In genomic region chr13:95536629-95537241, GRCh38 we compare ENCODE assay signal across 8 cellular contexts. TPM values are rescaled to one million over a fixed set of nuclear protein-coding genes. Genes with fewer than 3 reads are reported as not detected.
A peak's percentile ranks its signal among the peaks of the same experiment; 100 is the strongest.
DNase-seq lines count a peak whose midpoint lies in the region; ATAC-seq, FAIRE-seq and TF ChIP-seq lines count a peak whose summit lies in the region.

No MANE protein-coding gene starts in this region.

- peak; percentile 62 for FAIRE-seq in RCC 7860 (lab: Jason Lieb, UNC)

- H3K27ac Mint-ChIP-seq in GM23338 = no peak overlapping the region

- H3F3A ChIP-seq in GM23338 (replicated peaks; ENCODE audit: low read depth) = no peaks in the 10 kb centered on the region

- no peaks in the 10 kb centered on the region for H4K20me1 ChIP-seq in GM23338 (replicated peaks; ENCODE audit: insufficient read depth)

- peaks cover 5% of the 10 kb centered on the region for H3K27me3 Mint-ChIP-seq in GM23338 (ENCODE audit: insufficient read depth, low read depth, poor library complexity)

- H3K36me3 Mint-ChIP-seq in GM23338 (ENCODE audit: low read depth) = no peaks in the 10 kb centered on the region

- H3K4me1 ChIP-seq in A673 (ENCODE audit: insufficient read depth, low read length, poor library complexity, severe bottlenecking) = no peaks in the 10 kb centered on the region
- peaks cover 17% of the 10 kb centered on the region; the same call in 1 of the 2 replicates for H3K4me1 ChIP-seq in GM23338 (ENCODE audit: insufficient read depth)

- no peak overlapping the region for H3K4me3 Mint-ChIP-seq in GM23338

- no peaks in the 10 kb centered on the region for H3K9me2 ChIP-seq in GM23338 (ENCODE audit: insufficient read depth)

- CTCF ChIA-PET in A673 (lab: Charles Lee) = interaction anchor here (0.6 to 2.1 kb wide), 2 partner anchors 121 to 297 kb away, joined by 3 to 19 read pairs; no protein-coding TSS in a partner anchor

- ATAC-seq in GM23338 = no peak; the same call in 2 of the 3 replicates
- ATAC-seq in HG03442 (IDR thresholded peaks at IDR 0.05; ENCODE audit: unreplicated experiment) = no peak

- in situ Hi-C loops in G401 (cut with HindIII; ENCODE audit: low sequenced_read_pairs) = no loop called here

- peaks cover 32% of the 10 kb centered on the region for H3K4me1 Mint-ChIP-seq in GM23338

- H3K36me3 ChIP-seq in A673 (ENCODE audit: insufficient read depth, low read length, poor library complexity, severe bottlenecking) = no peaks in the 10 kb centered on the region
- H3K36me3 ChIP-seq in GM23338 (ENCODE audit: insufficient read depth) = no peaks in the 10 kb centered on the region

- H3K4me3 ChIP-seq in A673 (ENCODE audit: low read depth, low read length, poor library complexity, severe bottlenecking) = no peak overlapping the region
- H3K4me3 ChIP-seq in GM23338 = no peak overlapping the region
- no peak overlapping the region for H3K4me3 ChIP-seq in fibroblast of villous mesenchyme (ENCODE audit: low read depth, low read length)

- no peaks in the 10 kb centered on the region for H3K79me2 ChIP-seq in GM23338 (replicated peaks; ENCODE audit: insufficient read depth)

- no peak overlapping the region for H3K4me2 ChIP-seq in GM23338

- H2AFZ ChIP-seq in GM23338 = no peak overlapping the region

- POLR2A ChIA-PET in A673 (lab: Charles Lee; ENCODE audit: low non-redundant PET) = no interaction called here

- no TSS peak for BruUV-seq in A673 (replicated peaks; lab: Mats Ljungman, UMichigan)

- H3K27ac ChIP-seq in A673 (ENCODE audit: low read depth, low read length, poor library complexity, severe bottlenecking) (no peak overlapping the region), GM23338 (ENCODE audit: low read depth) (no peak overlapping the region)

- DNase-seq in A673 (ENCODE audit: low spot score) = peak; percentile 59
- peak; percentile 45 for DNase-seq in GM23338 (ENCODE audit: low spot score)
- DNase-seq in RCC 7860 (ENCODE audit: low spot score) = no peak
- DNase-seq in fibroblast of villous mesenchyme (ENCODE audit: low read depth) = peak; percentile 37
- no peak for DNase-seq in G401 (ENCODE audit: low spot score)
- no peak for DNase-seq in GDM1 (lab: John Stamatoyannopoulos, UW)
- no peak for DNase-seq in AG08396 (ENCODE audit: low spot score)

- H3K27me3 ChIP-seq in A673 (replicated peaks; ENCODE audit: insufficient read depth, low read depth, low read length, poor library complexity) (no peaks in the 10 kb centered on the region), GM23338 (ENCODE audit: insufficient read depth) (no peaks in the 10 kb centered on the region)

- H3K9me3 Mint-ChIP-seq in GM23338 = no peaks in the 10 kb centered on the region

- intact Hi-C loops in A673 (cut with micrococcal nuclease; ENCODE audit: unreplicated experiment) = loop anchor here (2.0 to 5.0 kb wide), 2 partner anchors 126 to 298 kb away; no protein-coding TSS in a partner anchor

- TF ChIP-seq CTCF in A673 (conservative IDR thresholded peaks at IDR 0.05; ENCODE audit: low read depth, low read length) (peak; percentile 64), GM23338 (conservative IDR thresholded peaks at IDR 0.05; ENCODE audit: low read depth in 2 of 2) (peak in 1 of 2 experiments; percentile 69; a peak in 3 of 4 replicates), fibroblast of villous mesenchyme (IDR thresholded peaks at IDR 0.05; ENCODE audit: insufficient read depth, low read depth, low read length) (peak; percentile 45)

- no peaks in the 10 kb centered on the region for H3K9me3 ChIP-seq in A673 (ENCODE audit: low read depth, low read length, poor library complexity, severe bottlenecking)

TF ChIP-seq in GM23338, 12 proteins besides CTCF, POLR2A, EP300 and RAD21 (continues in another document):
- TF ChIP-seq EZH2 (IDR thresholded peaks at IDR 0.05; ENCODE audit: low read depth, unreplicated experiment) (no peak), EZH2phosphoT487 (IDR thresholded peaks at IDR 0.05; ENCODE audit: unreplicated experiment) (no peak), CREB1 (CRISPR knock-in tag; IDR thresholded peaks at IDR 0.05; ENCODE audit: low read depth) (no peak), ZNF331 (CRISPR knock-in tag; IDR thresholded peaks at IDR 0.05; ENCODE audit: low read depth) (no peak), POLR2AphosphoS5 (IDR thresholded peaks at IDR 0.05; ENCODE audit: low read depth) (no peak), STAT1 (IDR thresholded peaks at IDR 0.05; ENCODE audit: unreplicated experiment) (no peak), NANOG (IDR thresholded peaks at IDR 0.05; ENCODE audit: borderline replicate concordance) (no peak), JUNB (IDR thresholded peaks at IDR 0.05; ENCODE audit: unreplicated experiment) (no peak), ZNF114 (CRISPR knock-in tag; IDR thresholded peaks at IDR 0.05) (no peak)
- TF ChIP-seq, protein P1, sequence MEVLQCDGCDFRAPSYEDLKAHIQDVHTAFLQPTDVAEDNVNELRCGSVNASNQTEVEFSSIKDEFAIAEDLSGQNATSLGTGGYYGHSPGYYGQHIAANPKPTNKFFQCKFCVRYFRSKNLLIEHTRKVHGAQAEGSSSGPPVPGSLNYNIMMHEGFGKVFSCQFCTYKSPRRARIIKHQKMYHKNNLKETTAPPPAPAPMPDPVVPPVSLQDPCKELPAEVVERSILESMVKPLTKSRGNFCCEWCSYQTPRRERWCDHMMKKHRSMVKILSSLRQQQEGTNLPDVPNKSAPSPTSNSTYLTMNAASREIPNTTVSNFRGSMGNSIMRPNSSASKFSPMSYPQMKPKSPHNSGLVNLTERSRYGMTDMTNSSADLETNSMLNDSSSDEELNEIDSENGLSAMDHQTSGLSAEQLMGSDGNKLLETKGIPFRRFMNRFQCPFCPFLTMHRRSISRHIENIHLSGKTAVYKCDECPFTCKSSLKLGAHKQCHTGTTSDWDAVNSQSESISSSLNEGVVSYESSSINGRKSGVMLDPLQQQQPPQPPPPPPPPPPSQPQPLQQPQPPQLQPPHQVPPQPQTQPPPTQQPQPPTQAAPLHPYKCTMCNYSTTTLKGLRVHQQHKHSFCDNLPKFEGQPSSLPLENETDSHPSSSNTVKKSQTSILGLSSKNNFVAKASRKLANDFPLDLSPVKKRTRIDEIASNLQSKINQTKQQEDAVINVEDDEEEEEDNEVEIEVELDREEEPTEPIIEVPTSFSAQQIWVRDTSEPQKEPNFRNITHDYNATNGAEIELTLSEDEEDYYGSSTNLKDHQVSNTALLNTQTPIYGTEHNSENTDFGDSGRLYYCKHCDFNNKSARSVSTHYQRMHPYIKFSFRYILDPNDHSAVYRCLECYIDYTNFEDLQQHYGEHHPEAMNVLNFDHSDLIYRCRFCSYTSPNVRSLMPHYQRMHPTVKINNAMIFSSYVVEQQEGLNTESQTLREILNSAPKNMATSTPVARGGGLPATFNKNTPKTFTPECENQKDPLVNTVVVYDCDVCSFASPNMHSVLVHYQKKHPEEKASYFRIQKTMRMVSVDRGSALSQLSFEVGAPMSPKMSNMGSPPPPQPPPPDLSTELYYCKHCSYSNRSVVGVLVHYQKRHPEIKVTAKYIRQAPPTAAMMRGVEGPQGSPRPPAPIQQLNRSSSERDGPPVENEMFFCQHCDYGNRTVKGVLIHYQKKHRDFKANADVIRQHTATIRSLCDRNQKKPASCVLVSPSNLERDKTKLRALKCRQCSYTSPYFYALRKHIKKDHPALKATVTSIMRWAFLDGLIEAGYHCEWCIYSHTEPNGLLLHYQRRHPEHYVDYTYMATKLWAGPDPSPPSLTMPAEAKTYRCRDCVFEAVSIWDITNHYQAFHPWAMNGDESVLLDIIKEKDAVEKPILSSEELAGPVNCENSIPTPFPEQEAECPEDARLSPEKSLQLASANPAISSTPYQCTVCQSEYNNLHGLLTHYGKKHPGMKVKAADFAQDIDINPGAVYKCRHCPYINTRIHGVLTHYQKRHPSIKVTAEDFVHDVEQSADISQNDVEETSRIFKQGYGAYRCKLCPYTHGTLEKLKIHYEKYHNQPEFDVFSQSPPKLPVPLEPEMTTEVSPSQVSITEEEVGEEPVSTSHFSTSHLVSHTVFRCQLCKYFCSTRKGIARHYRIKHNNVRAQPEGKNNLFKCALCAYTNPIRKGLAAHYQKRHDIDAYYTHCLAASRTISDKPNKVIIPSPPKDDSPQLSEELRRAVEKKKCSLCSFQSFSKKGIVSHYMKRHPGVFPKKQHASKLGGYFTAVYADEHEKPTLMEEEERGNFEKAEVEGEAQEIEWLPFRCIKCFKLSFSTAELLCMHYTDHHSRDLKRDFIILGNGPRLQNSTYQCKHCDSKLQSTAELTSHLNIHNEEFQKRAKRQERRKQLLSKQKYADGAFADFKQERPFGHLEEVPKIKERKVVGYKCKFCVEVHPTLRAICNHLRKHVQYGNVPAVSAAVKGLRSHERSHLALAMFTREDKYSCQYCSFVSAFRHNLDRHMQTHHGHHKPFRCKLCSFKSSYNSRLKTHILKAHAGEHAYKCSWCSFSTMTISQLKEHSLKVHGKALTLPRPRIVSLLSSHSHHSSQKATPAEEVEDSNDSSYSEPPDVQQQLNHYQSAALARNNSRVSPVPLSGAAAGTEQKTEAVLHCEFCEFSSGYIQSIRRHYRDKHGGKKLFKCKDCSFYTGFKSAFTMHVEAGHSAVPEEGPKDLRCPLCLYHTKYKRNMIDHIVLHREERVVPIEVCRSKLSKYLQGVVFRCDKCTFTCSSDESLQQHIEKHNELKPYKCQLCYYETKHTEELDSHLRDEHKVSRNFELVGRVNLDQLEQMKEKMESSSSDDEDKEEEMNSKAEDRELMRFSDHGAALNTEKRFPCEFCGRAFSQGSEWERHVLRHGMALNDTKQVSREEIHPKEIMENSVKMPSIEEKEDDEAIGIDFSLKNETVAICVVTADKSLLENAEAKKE (CRISPR knock-in tag; IDR thresholded peaks at IDR 0.05) = no peak

RNA-seq across cellular contexts. Expression of gene CLDN10, which starts 15.8 kb away (rescaled TPM):
- 0.37 TPM in 1 of 2 replicates, not detected in the other for total RNA-seq in A673 (2021)
- total RNA-seq in GM23338 (2014; rRNA removed; shearing (Covaris generic)) = 34.7 and 35.7 TPM in 2 replicates
- 65.9 and 69.1 TPM in 2 replicates for polyA plus RNA-seq in GM23338 (2016; fragmentation: Nextera tagmentation; extraction: Ambion mirVana)
- not detected in 2 replicates for total RNA-seq in fibroblast of villous mesenchyme
- not detected in 2 replicates for total RNA-seq in G401 (2014; rRNA removed; shearing (Covaris generic))

Comparison
In these comparisons a context has a peak if more than half of its experiments do, and no peak if none do; other contexts are left out.
1. DNase-seq: peak in A673 (single experiment), GM23338 (single experiment) and fibroblast of villous mesenchyme (single experiment); none in RCC 7860 (single experiment), G401 (single experiment), GDM1 (single experiment) and AG08396 (single experiment).
2. RNA of gene CLDN10, which starts 15.8 kb away (total RNA-seq): 34.7 to 35.7 TPM in GM23338; 0.37 TPM in A673, not detected in fibroblast of villous mesenchyme and not detected in G401; every median in the first group is over 10 times any median in the second.